14 cellular contexts compared by ENCODE assay signal in the genomic region with DNA sequence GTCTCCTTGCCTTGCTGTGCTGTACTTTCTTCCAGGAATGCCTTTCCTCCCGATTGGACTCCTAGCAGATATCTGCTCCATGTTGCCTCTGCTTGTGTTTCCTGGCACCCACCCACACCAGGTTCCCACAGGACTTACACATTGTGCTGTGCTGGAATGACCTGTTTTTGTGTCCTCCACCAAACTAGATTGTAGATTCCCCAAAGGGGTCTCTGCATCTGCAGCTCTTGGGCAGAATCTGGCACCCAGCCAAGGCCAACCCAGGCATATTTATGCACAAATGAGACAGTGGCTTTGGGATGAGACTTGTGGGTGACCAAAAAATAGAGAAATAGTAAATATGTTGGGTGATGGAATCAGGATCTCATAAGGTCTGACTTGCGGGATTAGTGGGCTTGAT.
DNase-seq lines count a peak whose midpoint lies in the region; ATAC-seq and TF ChIP-seq lines count a peak whose summit lies in the region.
"Had no signal": no experiment of that assay in that cellular context is flagged by ENCODE, and none has a peak within 500 bp of the region (broad histone marks: within the 10 kb centered on the region; RNA-seq: fewer than 3 reads in every experiment).

No MANE protein-coding gene starts in this region.

- H3K4me3 Mint-ChIP-seq in CD8-positive, alpha-beta T cell = no peak overlapping the region

- CTCF ChIA-PET in CD8-positive, alpha-beta T cell (lab: Charles Lee) = interaction anchor here (1.6 kb wide), 1 partner anchor 16 kb away, joined by 3 read pairs; no protein-coding TSS in a partner anchor

- no peak for TF ChIP-seq POLR2A in suprapubic skin (IDR thresholded peaks at IDR 0.05)

- WGBS in suprapubic skin = 45% methylated on average over 2 of the region's 2 CpGs

- H3K9ac ChIP-seq in SK-N-MC (ENCODE audit: insufficient read length) = no peak overlapping the region
- H3K9ac ChIP-seq: BLaER1 had no signal

- peaks cover 27% of the 10 kb centered on the region for H3K27me3 ChIP-seq in suprapubic skin
- H3K27me3 ChIP-seq in CD8-positive, alpha-beta T cell (ENCODE audit: insufficient read depth, low read length) = peaks cover 9% of the 10 kb centered on the region

- no peaks in the 10 kb centered on the region for H3K9me3 Mint-ChIP-seq in CD8-positive, alpha-beta T cell

- no peak overlapping the region for H3K27ac Mint-ChIP-seq in CD8-positive, alpha-beta T cell

- POLR2A ChIA-PET in CD8-positive, alpha-beta T cell (lab: Charles Lee) = interaction anchor here (2.1 kb wide), 1 partner anchor 10 kb away, joined by 6 read pairs; no protein-coding TSS in a partner anchor

- peak; percentile 27 for DNase-seq in activated effector memory CD4-positive, alpha-beta T cell treated with anti-CD3 and anti-CD28 coated beads, Interleukin-2, amount 50 U/mL, for 16 hours
- no peak for DNase-seq in activated effector memory CD4-positive, alpha-beta T cell treated with Interleukin-2 at 50 U/mL for 16 hours
- DNase-seq in SK-N-MC (ENCODE audit: low read depth, low spot score) (no peak), islet precursor cell (peak; percentile 29), suprapubic skin (ENCODE audit: low spot score in 2 of 2) (peak; percentile 40 to 55), NCI-H446 treated with DMSO at 0.1 percent for 48 hours (lab: John Stamatoyannopoulos, UW) (no peak)
- DNase-seq in CD8-positive, alpha-beta T cell = no peak
- DNase-seq: DMS79, GOT3, HCEC 1CT had no signal

- no peak for TF ChIP-seq CTCF in suprapubic skin (IDR thresholded peaks at IDR 0.05)
- TF ChIP-seq CTCF in CD8-positive, alpha-beta T cell (IDR thresholded peaks at IDR 0.05) = no peak

- H3K27me3 Mint-ChIP-seq in CD8-positive, alpha-beta T cell (ENCODE audit: low read depth) = peaks cover 57% of the 10 kb centered on the region

- H3K36me3 ChIP-seq in SK-N-MC (ENCODE audit: insufficient read depth, low read length) (no peaks in the 10 kb centered on the region), suprapubic skin (no peaks in the 10 kb centered on the region)
- no peaks in the 10 kb centered on the region for H3K36me3 ChIP-seq in CD8-positive, alpha-beta T cell (ENCODE audit: insufficient read depth, low read length)
- H3K36me3 ChIP-seq: BLaER1 had no signal

- TF ChIP-seq EP300 in suprapubic skin (IDR thresholded peaks at IDR 0.05) = no peak

- H3K4me3 ChIP-seq in SK-N-MC = peak overlapping the region; percentile 33; the same call in 1 of the 2 replicates
- H3K4me3 ChIP-seq in suprapubic skin = no peak overlapping the region
- H3K4me3 ChIP-seq in CD8-positive, alpha-beta T cell (ENCODE audit: low read depth, low read length) = no peak overlapping the region
- H3K4me3 ChIP-seq: A549, BLaER1 had no signal

- ATAC-seq in HG03442 (IDR thresholded peaks at IDR 0.05; ENCODE audit: unreplicated experiment) = no peak
- ATAC-seq in CD8-positive, alpha-beta T cell = no peak
- ATAC-seq: A549 had no signal

- H3K36me3 Mint-ChIP-seq in CD8-positive, alpha-beta T cell = no peaks in the 10 kb centered on the region

- H3K4me1 Mint-ChIP-seq in CD8-positive, alpha-beta T cell (ENCODE audit: low read depth) = peaks cover 19% of the 10 kb centered on the region

- H3K27ac ChIP-seq in SK-N-MC (peak overlapping the region; percentile 32; the same call in 1 of the 2 replicates), suprapubic skin (no peak overlapping the region)
- H3K27ac ChIP-seq in CD8-positive, alpha-beta T cell (ENCODE audit: low read depth, low read length) = no peak overlapping the region
- H3K27ac ChIP-seq: A549, BLaER1, HL-60 had no signal

- intact Hi-C loops in CD8-positive, alpha-beta T cell (cut with DNase I, micrococcal nuclease) = loop anchor here (10.0 kb wide), 3 partner anchors 57 to 557 kb away; no protein-coding TSS in a partner anchor

- H3K9me3 ChIP-seq in SK-N-MC (ENCODE audit: low read depth, low read length) = no peaks in the 10 kb centered on the region
- H3K9me3 ChIP-seq in suprapubic skin = no peaks in the 10 kb centered on the region
- no peaks in the 10 kb centered on the region for H3K9me3 ChIP-seq in CD8-positive, alpha-beta T cell (ENCODE audit: low read length)
- H3K9me3 ChIP-seq: A549, BLaER1 had no signal

- peaks cover 7% of the 10 kb centered on the region for H3K4me1 ChIP-seq in suprapubic skin
- H3K4me1 ChIP-seq in CD8-positive, alpha-beta T cell (ENCODE audit: insufficient read depth, low read length) = peaks cover 9% of the 10 kb centered on the region
- H3K4me1 ChIP-seq: A549 had no signal

Comparison
In these comparisons a context has a peak if more than half of its experiments do, and no peak if none do; other contexts are left out.
1. DNase-seq: peak in activated effector memory CD4-positive, alpha-beta T cell treated with anti-CD3 and anti-CD28 coated beads, Interleukin-2, amount 50 U/mL, for 16 hours (single experiment), islet precursor cell (single experiment) and suprapubic skin (2 of 2); none in activated effector memory CD4-positive, alpha-beta T cell treated with Interleukin-2 at 50 U/mL for 16 hours (single experiment), SK-N-MC (single experiment), NCI-H446 treated with DMSO at 0.1 percent for 48 hours (single experiment) and CD8-positive, alpha-beta T cell (0 of 7).